8 cellular contexts compared by ENCODE assay signal in the genomic region with DNA sequence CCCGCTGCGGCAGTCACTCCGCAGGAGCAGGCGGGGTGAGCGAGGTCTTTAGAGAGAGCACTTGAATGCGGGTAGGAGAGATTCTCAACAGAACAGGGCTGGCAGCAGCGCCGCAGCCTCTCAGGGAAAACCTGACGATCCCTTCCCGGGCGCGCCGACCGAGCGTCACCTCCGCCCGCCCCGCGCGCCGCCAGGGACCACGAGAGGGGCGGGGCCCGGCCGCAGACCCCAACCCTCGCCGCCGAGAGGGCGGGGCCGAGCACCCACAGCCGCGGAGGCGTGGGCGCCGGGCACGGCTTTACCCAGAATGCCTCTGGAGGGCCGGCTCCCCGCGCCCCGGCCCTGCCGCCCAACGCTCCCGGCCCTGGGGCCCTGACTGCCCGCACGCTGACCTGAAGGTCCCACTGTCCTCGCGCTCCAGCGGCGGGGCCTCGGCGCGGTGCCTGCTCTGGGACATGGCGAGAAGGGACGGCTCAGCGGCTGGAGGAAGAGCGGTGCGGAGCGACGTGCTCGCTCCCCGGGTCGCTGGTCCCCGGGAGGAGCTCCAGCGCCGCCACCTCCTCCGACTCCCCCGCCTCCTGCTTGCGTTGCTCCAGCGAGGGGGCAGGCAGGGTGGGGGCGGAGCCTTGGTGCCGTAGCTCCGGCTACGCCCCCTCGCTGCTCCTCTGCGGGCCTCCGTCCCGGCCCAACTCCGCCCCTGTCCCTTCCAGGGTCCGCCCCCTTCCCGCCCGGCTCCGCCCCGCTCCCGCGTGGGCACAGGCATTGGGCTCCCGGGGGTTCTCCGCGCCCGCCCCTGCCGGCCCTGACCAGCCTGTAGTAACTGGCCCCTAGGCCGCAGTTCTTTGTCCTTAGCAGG. TPM values are rescaled to one million over a fixed set of nuclear protein-coding genes. Genes with fewer than 3 reads are reported as not detected.
DNase-seq lines count a peak whose midpoint lies in the region; ATAC-seq, FAIRE-seq and TF ChIP-seq lines count a peak whose summit lies in the region.

A gene with protein sequence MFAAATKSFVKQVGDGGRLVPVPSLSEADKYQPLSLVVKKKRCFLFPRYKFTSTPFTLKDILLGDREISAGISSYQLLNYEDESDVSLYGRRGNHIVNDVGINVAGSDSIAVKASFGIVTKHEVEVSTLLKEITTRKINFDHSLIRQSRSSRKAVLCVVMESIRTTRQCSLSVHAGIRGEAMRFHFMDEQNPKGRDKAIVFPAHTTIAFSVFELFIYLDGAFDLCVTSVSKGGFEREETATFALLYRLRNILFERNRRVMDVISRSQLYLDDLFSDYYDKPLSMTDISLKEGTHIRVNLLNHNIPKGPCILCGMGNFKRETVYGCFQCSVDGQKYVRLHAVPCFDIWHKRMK (plus strand): TSS at position 805 of the 856 bp plus-strand sequence. CDS start 2,032 bp downstream, outside the sequence.
A gene (minus strand): TSS at position 602 of the 856 bp plus-strand sequence. CDS start 145 bp downstream, at position 457.

- H3K4me1 ChIP-seq in mammary epithelial cell (ENCODE audit: insufficient read depth, low read length) (peaks cover 27% of the 10 kb centered on the region), small intestine (ENCODE audit: control insufficient read depth in 2 of 2, insufficient read depth in 1 of 2, low read depth in 1 of 2, low read length in 1 of 2) (no peaks in the 10 kb centered on the region)

- peak within 1 kb of the TSS; percentile 95 for H3K4me2 ChIP-seq in mammary epithelial cell (ENCODE audit: insufficient read depth, low read depth, low read length)

- WGBS in mammary epithelial cell (ENCODE audit: low coverage, missing lambda C conversion rate) = 0% methylated on average over 8 of the region's 91 CpGs
- 0 to 1% (median 0%) methylated on average over 56 to 91 of the region's 91 CpGs for WGBS in small intestine, 3 donors

- no peaks in the 10 kb centered on the region for H4K20me1 ChIP-seq in mammary epithelial cell (ENCODE audit: insufficient read depth, low read length)

- no TSS peak for BruUV-seq in mammary epithelial cell (replicated peaks; lab: Mats Ljungman, UMichigan)

- ATAC-seq in GM18907 (IDR thresholded peaks at IDR 0.05; ENCODE audit: unreplicated experiment) (peak; percentile 90), HG03139 (IDR thresholded peaks at IDR 0.05; ENCODE audit: unreplicated experiment) (peak; percentile 80)

- peaks cover 34% of the 10 kb centered on the region for H3K79me2 ChIP-seq in mammary epithelial cell (ENCODE audit: insufficient read depth, low read length)

- peak within 1 kb of the TSS; percentile 94 for H2AFZ ChIP-seq in mammary epithelial cell (ENCODE audit: low read depth, low read length)

- DNase-seq in AG04450 (ENCODE audit: low read depth, low spot score) (peak; percentile 95), NCI-H2196 treated with DMSO at 0.1 percent for 48 hours (lab: John Stamatoyannopoulos, UW; ENCODE audit: unreplicated experiment) (peak; percentile 94), WERI-Rb-1 (peak; percentile 98), mammary epithelial cell (peak; percentile 96), iPS-NIHi11 (ENCODE audit: low spot score) (peak; percentile 96), small intestine (peak; percentile 96)

- no peak for FAIRE-seq in small intestine (lab: Jason Lieb, UNC)

- dilution Hi-C loops in mammary epithelial cell (cut with HindIII; ENCODE audit: low sequenced_read_pairs) = no loop called here

- H3K27me3 ChIP-seq in AG04450 (ENCODE audit: control insufficient read depth, insufficient read depth, low read length) (no peaks in the 10 kb centered on the region), WERI-Rb-1 (ENCODE audit: insufficient read depth, low read depth, severe bottlenecking) (no peaks in the 10 kb centered on the region), mammary epithelial cell (ENCODE audit: insufficient read depth, low read length) (no peaks in the 10 kb centered on the region), small intestine (ENCODE audit: control insufficient read depth in 2 of 2, insufficient read depth in 2 of 2, low read length in 2 of 2) (no peaks in the 10 kb centered on the region)

- H3K9ac ChIP-seq in mammary epithelial cell (ENCODE audit: insufficient read depth, low read length) = peak within 1 kb of the TSS; percentile 91

- intact Hi-C loops in mammary epithelial cell (cut with micrococcal nuclease) = loop anchor here (1.0 kb wide), 3 partner anchors 27 to 145 kb away; a partner anchor contains a TSS

- no peak for TF ChIP-seq CTCF in AG04450 (IDR thresholded peaks at IDR 0.05; ENCODE audit: low read depth, low read length)
- TF ChIP-seq CTCF in WERI-Rb-1 (IDR thresholded peaks at IDR 0.05; ENCODE audit: low read depth, low read length) = no peak
- no peak for TF ChIP-seq CTCF in mammary epithelial cell (conservative IDR thresholded peaks at IDR 0.05 in 1 of 2, IDR thresholded peaks at IDR 0.05 in 1 of 2; ENCODE audit: extremely low read depth in 1 of 2, insufficient read depth in 1 of 2, low read depth in 1 of 2, low read length in 2 of 2)

- peak within 1 kb of the TSS; percentile 86 for H3K4me3 ChIP-seq in AG04450 (ENCODE audit: low read depth, low read length)
- peak within 1 kb of the TSS; percentile 92 for H3K4me3 ChIP-seq in WERI-Rb-1 (ENCODE audit: low read depth, low read length)
- H3K4me3 ChIP-seq in mammary epithelial cell (replicated peaks in 1 of 3; ENCODE audit: insufficient read depth in 1 of 3, low read depth in 2 of 3, low read length in 3 of 3) = peak within 1 kb of the TSS; percentile 74 to 98 (median 88)
- H3K4me3 ChIP-seq in small intestine (ENCODE audit: low read depth in 1 of 2, low read length in 2 of 2) = peak within 1 kb of the TSS; percentile 78 to 89

- CTCF ChIA-PET in AG04450 (lab: Charles Lee) = interaction anchor here (0.6 to 4.7 kb wide), 4 partner anchors 36 to 339 kb away, joined by 4 to 20 read pairs (median 6); a partner anchor contains a TSS
- CTCF ChIA-PET in mammary epithelial cell (lab: Charles Lee; ENCODE audit: low non-redundant PET) = interaction anchor here (0.6 to 0.8 kb wide), 2 partner anchors 37 to 339 kb away, joined by 3 to 4 read pairs; a partner anchor contains a TSS

- in situ Hi-C loops in mammary epithelial cell (cut with MboI; ENCODE audit: low sequenced_read_pairs in 2 of 2) = no loop called here

- POLR2A ChIA-PET in AG04450 (lab: Yijun Ruan, JAX) = interaction anchor here (0.6 to 1.5 kb wide), 11 partner anchors 9 to 1190 kb away, joined by 3 to 13 read pairs (median 3); a partner anchor contains a TSS

- H3K9me3 ChIP-seq in AG04450 (ENCODE audit: control insufficient read depth, insufficient read depth, low read length) (no peaks in the 10 kb centered on the region; the same call in 1 of the 2 replicates), WERI-Rb-1 (ENCODE audit: severe bottlenecking) (no peaks in the 10 kb centered on the region), mammary epithelial cell (replicated peaks; ENCODE audit: insufficient read depth, low read length) (no peaks in the 10 kb centered on the region), small intestine (ENCODE audit: control insufficient read depth, low read depth) (no peaks in the 10 kb centered on the region)

- H3K36me3 ChIP-seq in WERI-Rb-1 (peaks cover 43% of the 10 kb centered on the region), mammary epithelial cell (ENCODE audit: insufficient read depth, low read length) (peaks cover 3% of the 10 kb centered on the region), small intestine (ENCODE audit: control insufficient read depth in 2 of 2, insufficient read depth in 2 of 2, low read length in 2 of 2) (peaks cover 2 to 7% of the 10 kb centered on the region in 2 donors)

- H3K27ac ChIP-seq in AG04450 (ENCODE audit: low read depth, low read length) = peak within 1 kb of the TSS; percentile 97
- peak within 1 kb of the TSS; percentile 99 for H3K27ac ChIP-seq in WERI-Rb-1
- H3K27ac ChIP-seq in mammary epithelial cell (ENCODE audit: insufficient read depth, low read depth, low read length) = peak within 1 kb of the TSS; percentile 79
- peak within 1 kb of the TSS; percentile 97 to 100 for H3K27ac ChIP-seq in small intestine (ENCODE audit: low read depth in 1 of 2, low read length in 1 of 2)

RNA-seq across cellular contexts. Expression of the first gene that starts in this region (rescaled TPM):
- 2.1 and 3.4 TPM in 2 replicates for polyA plus RNA-seq in AG04450 (2011; rRNA removed)
- polyA minus RNA-seq in AG04450 (2011; rRNA and poly(A)+ RNA removed) = 1.6 and 1.7 TPM in 2 replicates
- 1 to 10 TPM; 1.3 to 4.3 TPM for total RNA-seq in mammary epithelial cell
- polyA plus RNA-seq in mammary epithelial cell = 0.56 TPM
- not detected for polyA minus RNA-seq in mammary epithelial cell
- polyA plus RNA-seq in small intestine = 1 to 10 TPM in 2 of 3 donors, not detected in 1; 1.0 to 1.1 TPM

RNA-seq across cellular contexts. Expression of the second gene that starts in this region (rescaled TPM):
- polyA plus RNA-seq in AG04450 (2011; rRNA removed) (47.5 and 58.6 TPM in 2 replicates), mammary epithelial cell (28.2 TPM), small intestine (10 to 100 TPM; 26.6 to 31.4 (median 29.2) TPM)
- polyA minus RNA-seq in AG04450 (2011; rRNA and poly(A)+ RNA removed) = 30.2 and 43.4 TPM in 2 replicates
- 10 to 100 TPM; 49.0 to 66.8 TPM for total RNA-seq in mammary epithelial cell
- polyA minus RNA-seq in mammary epithelial cell = 46.2 TPM

Comparison
In these comparisons a context has a peak if more than half of its experiments do, and no peak if none do; other contexts are left out.
1. Peak in every context shown above with its lines: DNase-seq, ATAC-seq, H3K4me3 ChIP-seq and H3K27ac ChIP-seq.